In genomic region chr16:28839899-28840298, GRCh38 we compare ENCODE assay signal across 15 cellular contexts. TPM values are rescaled to one million over a fixed set of nuclear protein-coding genes. Genes with fewer than 3 reads are reported as not detected.
DNase-seq lines count a peak whose midpoint lies in the region; ATAC-seq and TF ChIP-seq lines count a peak whose summit lies in the region.
"Had no signal": no experiment of that assay in that cellular context is flagged by ENCODE, and none has a peak within 500 bp of the region (broad histone marks: within the 10 kb centered on the region; RNA-seq: fewer than 3 reads in every experiment).

No MANE protein-coding gene starts in this region.

- peaks cover 11% of the 10 kb centered on the region for H3K79me2 ChIP-seq in PC-9 (ENCODE audit: low read depth)

- no peak overlapping the region for H3K4me3 ChIP-seq in PC-9
- H3K4me3 ChIP-seq: breast epithelium had no signal

- no peaks in the 10 kb centered on the region for H3K27me3 ChIP-seq in PC-9 (ENCODE audit: insufficient read depth, low read depth)
- H3K27me3 ChIP-seq: breast epithelium had no signal

- H3K9me2 ChIP-seq in PC-9 (ENCODE audit: insufficient read depth) = no peaks in the 10 kb centered on the region

- no peak for TF ChIP-seq CTCF in PC-9 (conservative IDR thresholded peaks at IDR 0.05)

- H3K4me1 ChIP-seq in PC-9 (replicated peaks; ENCODE audit: insufficient read depth) = peaks cover 4% of the 10 kb centered on the region

- H3K4me1 Mint-ChIP-seq in stimulated activated naive CD8-positive, alpha-beta T cell treated with anti-CD3 and anti-CD28 coated beads, Interleukin-15, Interleukin-2, amounts not matched to agents 100 ng/mL and 50 ng/mL, for 24 hours (ENCODE audit: low read depth) = peaks cover 14% of the 10 kb centered on the region
- H3K4me1 Mint-ChIP-seq in stimulated activated naive CD8-positive, alpha-beta T cell treated with anti-CD3 and anti-CD28 coated beads, Interleukin-15, amount 100 ng/mL, for 72 hours = peaks cover 52% of the 10 kb centered on the region
- peaks cover 43% of the 10 kb centered on the region for H3K4me1 Mint-ChIP-seq in dendritic cell treated with granulocyte-macrophage colony-stimulating factor and Interleukin-4, amounts not matched to agents 40 ng/mL and 50 ng/mL, for 4 days (ENCODE audit: low read depth)
- H3K4me1 Mint-ChIP-seq in activated T-cell treated with anti-CD3 and anti-CD28 coated beads, Interleukin-2, amount 50 U/mL, for 72 hours (ENCODE audit: low read depth) = peaks cover 35% of the 10 kb centered on the region

- CTCF ChIA-PET in PC-9 (lab: Charles Lee) = interaction anchor here (0.7 kb wide), 1 partner anchor 1162 kb away, joined by 5 read pairs; no protein-coding TSS in a partner anchor

- no peak for ATAC-seq in stimulated activated naive CD8-positive, alpha-beta T cell treated with anti-CD3 and anti-CD28 coated beads, Interleukin-15, amount 100 ng/mL, for 72 hours
- ATAC-seq in HG03025 (IDR thresholded peaks at IDR 0.05; ENCODE audit: low FRiP score, unreplicated experiment) = no peak
- no peak for ATAC-seq in activated T-cell treated with anti-CD3 and anti-CD28 coated beads, Interleukin-2, amount 50 U/mL, for 72 hours (replicated peaks in 1 of 2)
- ATAC-seq: effector memory CD8-positive, alpha-beta T cell; PC-3 had no signal

- no peak overlapping the region for H2AFZ ChIP-seq in PC-9

- H3K36me3 ChIP-seq in PC-9 (ENCODE audit: low read depth) = peaks cover 37% of the 10 kb centered on the region

- H3K27ac ChIP-seq in PC-9 = peak overlapping the region; percentile 48
- H3K27ac ChIP-seq: breast epithelium had no signal

- peaks cover 34% of the 10 kb centered on the region for H4K20me1 ChIP-seq in PC-9 (ENCODE audit: insufficient read depth)

- intact Hi-C loops in PC-9 (cut with micrococcal nuclease; ENCODE audit: unreplicated experiment) = no loop called here
- intact Hi-C loops in dendritic cell treated with granulocyte-macrophage colony-stimulating factor and Interleukin-4, amounts not matched to agents 40 ng/mL and 50 ng/mL, for 4 days (cut with micrococcal nuclease) = no loop called here

- TSS peak; percentile 2 for BruUV-seq in PC-9 (replicated peaks; lab: Mats Ljungman, UMichigan)

- H3F3A ChIP-seq in PC-9 (ENCODE audit: insufficient read depth, low read depth) = peaks cover 86% of the 10 kb centered on the region

- H3K27ac Mint-ChIP-seq in stimulated activated naive CD8-positive, alpha-beta T cell treated with anti-CD3 and anti-CD28 coated beads, Interleukin-15, Interleukin-2, amounts not matched to agents 100 ng/mL and 50 ng/mL, for 24 hours = peak overlapping the region; percentile 2
- H3K27ac Mint-ChIP-seq in stimulated activated naive CD8-positive, alpha-beta T cell treated with anti-CD3 and anti-CD28 coated beads, Interleukin-15, amount 100 ng/mL, for 72 hours = no peak overlapping the region
- peak overlapping the region; percentile 59 for H3K27ac Mint-ChIP-seq in dendritic cell treated with granulocyte-macrophage colony-stimulating factor and Interleukin-4, amounts not matched to agents 40 ng/mL and 50 ng/mL, for 4 days
- no peak overlapping the region for H3K27ac Mint-ChIP-seq in activated T-cell treated with anti-CD3 and anti-CD28 coated beads, Interleukin-2, amount 50 U/mL, for 72 hours

- POLR2A ChIA-PET in PC-9 (lab: Charles Lee; ENCODE audit: unreplicated experiment) = interaction anchor here (0.5 kb wide), 1 partner anchor 83 kb away, joined by 4 read pairs; no protein-coding TSS in a partner anchor

- no peak overlapping the region for H3K4me2 ChIP-seq in PC-9

- H3K27me3 Mint-ChIP-seq in stimulated activated naive CD8-positive, alpha-beta T cell treated with anti-CD3 and anti-CD28 coated beads, Interleukin-15, Interleukin-2, amounts not matched to agents 100 ng/mL and 50 ng/mL, for 24 hours = no peaks in the 10 kb centered on the region
- H3K27me3 Mint-ChIP-seq in stimulated activated naive CD8-positive, alpha-beta T cell treated with anti-CD3 and anti-CD28 coated beads, Interleukin-15, amount 100 ng/mL, for 72 hours = no peaks in the 10 kb centered on the region
- H3K27me3 Mint-ChIP-seq in dendritic cell treated with granulocyte-macrophage colony-stimulating factor and Interleukin-4, amounts not matched to agents 40 ng/mL and 50 ng/mL, for 4 days = no peaks in the 10 kb centered on the region
- no peaks in the 10 kb centered on the region for H3K27me3 Mint-ChIP-seq in activated T-cell treated with anti-CD3 and anti-CD28 coated beads, Interleukin-2, amount 50 U/mL, for 72 hours (ENCODE audit: low read depth)
- H3K27me3 Mint-ChIP-seq: effector memory CD8-positive, alpha-beta T cell had no signal

- DNase-seq in stimulated activated naive CD8-positive, alpha-beta T cell treated with anti-CD3 and anti-CD28 coated beads, Interleukin-15, amount 100 ng/mL, for 72 hours = no peak
- DNase-seq in PC-9 (peak in 1 of 2 experiments; percentile 15), mucosa of gallbladder (ENCODE audit: low spot score) (no peak), RKO (ENCODE audit: low spot score) (no peak)
- DNase-seq in activated T-cell treated with anti-CD3 and anti-CD28 coated beads, Interleukin-2, amount 50 U/mL, for 72 hours = no peak
- DNase-seq: activated naive CD4-positive, alpha-beta T cell; DMS53; effector memory CD8-positive, alpha-beta T cell; NCI-H187 treated with DMSO at 0.1 percent for 48 hours; NCI-H510A; PC-3 had no signal

- no peaks in the 10 kb centered on the region for H3K9me3 ChIP-seq in PC-9 (ENCODE audit: insufficient read depth, low read depth)
- H3K9me3 ChIP-seq: breast epithelium had no signal

- H3K9me3 Mint-ChIP-seq in stimulated activated naive CD8-positive, alpha-beta T cell treated with anti-CD3 and anti-CD28 coated beads, Interleukin-15, Interleukin-2, amounts not matched to agents 100 ng/mL and 50 ng/mL, for 24 hours = no peaks in the 10 kb centered on the region
- peaks cover 0 to 7% of the 10 kb centered on the region in 2 donors for H3K9me3 Mint-ChIP-seq in stimulated activated naive CD8-positive, alpha-beta T cell treated with anti-CD3 and anti-CD28 coated beads, Interleukin-15, amount 100 ng/mL, for 72 hours
- H3K9me3 Mint-ChIP-seq in dendritic cell treated with granulocyte-macrophage colony-stimulating factor and Interleukin-4, amounts not matched to agents 40 ng/mL and 50 ng/mL, for 4 days = no peaks in the 10 kb centered on the region
- H3K9me3 Mint-ChIP-seq in activated T-cell treated with anti-CD3 and anti-CD28 coated beads, Interleukin-2, amount 50 U/mL, for 72 hours = peaks cover 0 to 2% of the 10 kb centered on the region in 2 donors
- H3K9me3 Mint-ChIP-seq: effector memory CD8-positive, alpha-beta T cell had no signal

- H3K36me3 Mint-ChIP-seq in stimulated activated naive CD8-positive, alpha-beta T cell treated with anti-CD3 and anti-CD28 coated beads, Interleukin-15, Interleukin-2, amounts not matched to agents 100 ng/mL and 50 ng/mL, for 24 hours (ENCODE audit: low read depth) = peaks cover 72% of the 10 kb centered on the region
- H3K36me3 Mint-ChIP-seq in dendritic cell treated with granulocyte-macrophage colony-stimulating factor and Interleukin-4, amounts not matched to agents 40 ng/mL and 50 ng/mL, for 4 days (ENCODE audit: low read depth) = peaks cover 79% of the 10 kb centered on the region
- H3K36me3 Mint-ChIP-seq in activated T-cell treated with anti-CD3 and anti-CD28 coated beads, Interleukin-2, amount 50 U/mL, for 72 hours (ENCODE audit: insufficient read depth in 2 of 2) = peaks cover 2 to 20% of the 10 kb centered on the region in 2 donors

- H3K4me3 Mint-ChIP-seq in stimulated activated naive CD8-positive, alpha-beta T cell treated with anti-CD3 and anti-CD28 coated beads, Interleukin-15, Interleukin-2, amounts not matched to agents 100 ng/mL and 50 ng/mL, for 24 hours = no peak overlapping the region
- no peak overlapping the region for H3K4me3 Mint-ChIP-seq in stimulated activated naive CD8-positive, alpha-beta T cell treated with anti-CD3 and anti-CD28 coated beads, Interleukin-15, amount 100 ng/mL, for 72 hours
- no peak overlapping the region for H3K4me3 Mint-ChIP-seq in dendritic cell treated with granulocyte-macrophage colony-stimulating factor and Interleukin-4, amounts not matched to agents 40 ng/mL and 50 ng/mL, for 4 days
- H3K4me3 Mint-ChIP-seq in activated T-cell treated with anti-CD3 and anti-CD28 coated beads, Interleukin-2, amount 50 U/mL, for 72 hours = no peak overlapping the region

RNA-seq across cellular contexts. Expression of gene TUFM, which starts 6.2 kb away (rescaled TPM):
- 342 and 448 TPM in 2 replicates for total RNA-seq in PC-9 (2021)
- 163 TPM for total RNA-seq in mucosa of gallbladder
- total RNA-seq in activated T-cell treated with anti-CD3 and anti-CD28 coated beads, Interleukin-2, amount 50 U/mL, for 72 hours = 100 to 1,000 TPM; 172 to 220 TPM

RNA-seq across cellular contexts. Expression of gene ATXN2L, which starts 17.1 kb away (rescaled TPM):
- total RNA-seq in PC-9 (2021) (298 and 356 TPM in 2 replicates), mucosa of gallbladder (113 TPM)
- total RNA-seq in activated T-cell treated with anti-CD3 and anti-CD28 coated beads, Interleukin-2, amount 50 U/mL, for 72 hours = 100 to 1,000 TPM; 456 to 594 TPM

RNA-seq across cellular contexts. Expression of gene SH2B1, which starts 23.7 kb away (rescaled TPM):
- total RNA-seq in PC-9 (2021) (105 and 110 TPM in 2 replicates), mucosa of gallbladder (88.1 TPM)
- 10 to 100 TPM; 46.7 to 48.1 TPM for total RNA-seq in activated T-cell treated with anti-CD3 and anti-CD28 coated beads, Interleukin-2, amount 50 U/mL, for 72 hours

RNA-seq across cellular contexts. Expression of gene ATP2A1, which starts 38.4 kb away (rescaled TPM):
- total RNA-seq in PC-9 (2021) = 8.3 and 10.7 TPM in 2 replicates
- 0.83 TPM for total RNA-seq in mucosa of gallbladder
- total RNA-seq in activated T-cell treated with anti-CD3 and anti-CD28 coated beads, Interleukin-2, amount 50 U/mL, for 72 hours = 1 to 10 TPM; 6.1 to 8.4 TPM

Comparison
In these comparisons a context has a peak if more than half of its experiments do, and no peak if none do; other contexts are left out.
1. H3K27ac Mint-ChIP-seq: peak in stimulated activated naive CD8-positive, alpha-beta T cell treated with anti-CD3 and anti-CD28 coated beads, Interleukin-15, Interleukin-2, amounts not matched to agents 100 ng/mL and 50 ng/mL, for 24 hours (single experiment) and dendritic cell treated with granulocyte-macrophage colony-stimulating factor and Interleukin-4, amounts not matched to agents 40 ng/mL and 50 ng/mL, for 4 days (single experiment); none in stimulated activated naive CD8-positive, alpha-beta T cell treated with anti-CD3 and anti-CD28 coated beads, Interleukin-15, amount 100 ng/mL, for 72 hours (0 of 2) and activated T-cell treated with anti-CD3 and anti-CD28 coated beads, Interleukin-2, amount 50 U/mL, for 72 hours (single experiment).